ENCODE assay signal across 8 cellular contexts in the genomic region with DNA sequence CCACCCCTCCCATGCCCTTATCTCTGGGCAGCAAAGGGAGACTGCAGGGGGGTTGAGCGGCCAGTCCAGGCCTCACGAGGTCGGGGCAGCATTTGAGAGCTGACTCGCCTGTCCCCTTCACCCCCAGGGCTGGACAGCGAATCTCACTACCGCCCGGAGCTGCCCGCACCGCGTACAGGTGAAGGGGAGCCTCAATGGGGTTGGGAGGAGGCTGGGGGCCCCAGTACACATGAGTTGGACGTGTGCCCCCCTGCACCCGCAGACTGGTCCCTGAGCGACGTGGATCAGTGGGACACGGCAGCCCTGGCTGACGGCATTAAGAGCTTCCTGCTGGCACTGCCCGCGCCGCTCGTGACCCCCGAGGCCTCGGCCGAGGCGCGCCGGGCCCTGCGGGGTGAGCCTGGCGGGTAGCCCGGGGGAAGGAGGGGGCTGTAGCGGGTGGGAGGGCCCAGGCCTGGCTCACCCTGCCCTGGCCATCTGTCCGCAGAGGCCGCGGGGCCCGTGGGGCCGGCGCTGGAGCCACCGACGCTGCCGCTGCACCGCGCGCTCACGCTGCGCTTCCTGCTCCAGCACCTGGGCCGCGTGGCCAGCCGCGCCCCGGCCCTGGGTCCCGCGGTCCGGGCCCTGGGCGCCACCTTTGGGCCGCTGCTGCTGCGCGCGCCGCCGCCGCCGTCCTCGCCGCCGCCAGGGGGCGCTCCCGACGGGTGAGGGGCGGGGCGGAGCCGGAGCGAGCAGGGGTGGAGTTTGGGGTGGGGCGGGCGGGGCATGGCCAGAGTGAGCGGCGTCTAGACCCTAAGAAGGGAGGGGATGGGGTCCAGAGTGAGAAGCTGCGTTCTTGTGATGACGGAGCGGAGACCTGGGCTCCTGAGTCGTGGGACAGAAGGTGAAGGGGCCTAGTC. TPM values are rescaled to one million over a fixed set of nuclear protein-coding genes. Genes with fewer than 3 reads are reported as not detected.
A peak's percentile ranks its signal among the peaks of the same experiment; 100 is the strongest.
DNase-seq lines count a peak whose midpoint lies in the region; ATAC-seq lines count a peak whose summit lies in the region.

No MANE protein-coding gene starts in this region.

- peak; percentile 81 for DNase-seq in Daoy (ENCODE audit: low read depth)
- peak; percentile 34 for DNase-seq in M059J (ENCODE audit: low read depth)
- DNase-seq in cerebellum (ENCODE audit: low spot score): peak; percentile 91
- peak; percentile 81 for DNase-seq in left lobe of liver (ENCODE audit: low spot score)
- peak; percentile 69 to 83 for DNase-seq in stimulated activated CD4-positive, alpha-beta T cell treated with anti-CD3 and anti-CD28 coated beads, Interleukin-4, amount 100 ng/mL, for 4 hours

- ATAC-seq in GM21526 (IDR thresholded peaks at IDR 0.05; ENCODE audit: low FRiP score, unreplicated experiment): peak; percentile 43
- peak; percentile 91 to 92 for ATAC-seq in activated CD4-positive, CD25-positive, alpha-beta regulatory T cell treated with anti-CD3 and anti-CD28 coated beads, Interleukin-2, amount 50 U/mL, for 24 hours
- peak; percentile 93 for ATAC-seq in left lobe of liver
- ATAC-seq in GM21717 (IDR thresholded peaks at IDR 0.05; ENCODE audit: unreplicated experiment): no peak

RNA-seq across cellular contexts. Expression of a gene that starts 8.1 kb away (rescaled TPM):
- 6.5 and 14.2 TPM in 2 replicates for total RNA-seq in Daoy (2014; rRNA removed; shearing (Covaris generic))
- 21.4 and 21.7 TPM in 2 replicates for total RNA-seq in M059J (2014; rRNA removed; shearing (Covaris generic))
- total RNA-seq in cerebellum: 21.2 TPM
- total RNA-seq in left lobe of liver: 14.8 TPM

RNA-seq across cellular contexts. Expression of a gene that starts 12.6 kb away (rescaled TPM):
- 17.8 and 20.2 TPM in 2 replicates for total RNA-seq in Daoy (2014; rRNA removed; shearing (Covaris generic))
- total RNA-seq in M059J (2014; rRNA removed; shearing (Covaris generic)): 81.2 and 112 TPM in 2 replicates
- total RNA-seq in cerebellum (0.54 TPM), left lobe of liver (57.6 TPM)

RNA-seq across cellular contexts. Expression of a gene that starts 32.0 kb away (rescaled TPM):
- 43.3 and 67.4 TPM in 2 replicates for total RNA-seq in Daoy (2014; rRNA removed; shearing (Covaris generic))
- 32.4 and 33.4 TPM in 2 replicates for total RNA-seq in M059J (2014; rRNA removed; shearing (Covaris generic))
- total RNA-seq in cerebellum: 2.5 TPM
- 8.6 TPM for total RNA-seq in left lobe of liver

RNA-seq across cellular contexts. Expression of a gene that starts 42.8 kb away (rescaled TPM):
- total RNA-seq in Daoy (2014; rRNA removed; shearing (Covaris generic)): 0.23 TPM in 1 of 2 replicates, not detected in the other
- total RNA-seq in M059J (2014; rRNA removed; shearing (Covaris generic)): 3.4 and 5.6 TPM in 2 replicates
- total RNA-seq in cerebellum (35.7 TPM), left lobe of liver (2.1 TPM)

Comparison
In these comparisons a context has a peak if more than half of its experiments do, and no peak if none do; other contexts are left out.
1. DNase-seq: peak in every context shown above with its lines; median percentile 91 in cerebellum; 81 in Daoy; 81 in left lobe of liver; 76 in stimulated activated CD4-positive, alpha-beta T cell treated with anti-CD3 and anti-CD28 coated beads, Interleukin-4, amount 100 ng/mL, for 4 hours; 34 in M059J.
2. RNA of a gene that starts 12.6 kb away (total RNA-seq): 81.2 to 112 TPM in M059J, 57.6 TPM in left lobe of liver (single experiment) and 17.8 to 20.2 TPM in Daoy; 0.54 TPM in cerebellum (single experiment); every median in the first group is over 10 times any median in the second.